ENCODE assay signal across 23 cellular contexts in the genomic region with DNA sequence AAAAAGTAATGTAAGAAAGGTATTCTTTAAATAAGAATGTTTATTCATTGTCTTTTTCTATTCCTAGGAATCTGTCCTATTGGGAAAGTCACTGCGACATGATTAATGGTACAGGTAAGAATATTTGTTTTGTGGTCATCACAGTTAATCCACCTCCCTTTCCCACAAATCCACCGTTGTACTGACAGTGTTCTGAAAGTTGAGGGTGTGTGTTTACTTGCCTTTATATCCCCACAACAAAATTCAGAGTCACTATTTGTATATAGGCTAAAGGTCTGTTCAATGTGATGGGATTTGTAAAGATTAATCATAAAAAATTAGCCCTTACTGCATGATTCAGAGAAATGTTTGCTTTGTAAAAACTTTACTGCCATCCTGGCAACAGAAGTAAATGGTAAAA.
"Had no signal": no experiment of that assay in that cellular context is flagged by ENCODE, and none has a peak within 500 bp of the region (broad histone marks: within the 10 kb centered on the region; RNA-seq: fewer than 3 reads in every experiment).

No MANE protein-coding gene starts in this region.

- H3K9me3 ChIP-seq: colonic mucosa, tibial nerve had no signal

- H3K4me3 ChIP-seq: colonic mucosa, tibial nerve had no signal

- FAIRE-seq: endometrium, kidney had no signal

- DNase-seq: activated CD4-positive, alpha-beta T cell treated with anti-CD3 and anti-CD28 coated beads for 4 hours; activated CD4-positive, alpha-beta T cell treated with anti-CD3 and anti-CD28 coated beads, Interleukin-2, amount 50 U/mL, for 4 hours; activated gamma-delta T cell treated with Interleukin-2 at 50 U/mL for 16 hours; activated naive CD4-positive, alpha-beta T cell treated with anti-CD3 and anti-CD28 coated beads, Interleukin-2, amount 50 U/mL, for 16 hours; activated T-cell treated with anti-CD3 and anti-CD28 coated beads, Interleukin-2, amount 50 U/mL, for 1 hour; amygdala; colonic mucosa; effector CD8-positive, alpha-beta T cell; erythroblast; head of caudate nucleus; hippocampal formation; kidney; left colon; mesenchymal stem cell; natural killer cell; posterior cingulate gyrus; right cardiac atrium; stimulated activated CD4-positive, alpha-beta T cell treated with anti-CD3 and anti-CD28 coated beads, Interleukin-15, amount 100 ng/mL, for 24 hours; stimulated activated CD4-positive, alpha-beta T cell treated with anti-CD3 and anti-CD28 coated beads, Interleukin-2, amount 100 ng/mL, for 24 hours; stimulated activated naive CD4-positive, alpha-beta T cell had no signal

- H3K27me3 ChIP-seq: colonic mucosa, tibial nerve had no signal

- H3K36me3 ChIP-seq: colonic mucosa, tibial nerve had no signal

- H3K4me1 ChIP-seq: colonic mucosa, tibial nerve had no signal

- H3K27ac ChIP-seq: colonic mucosa, tibial nerve, VCaP had no signal
